ENCODE assay signal across 1 cellular context in genomic region chr10:70266701-70267100, GRCh38.
TF ChIP-seq lines count a peak whose summit lies in the region.

No MANE protein-coding gene starts in this region.

TF ChIP-seq in SK-N-SH, 30 proteins besides CTCF, POLR2A, EP300 and RAD21:
- TF ChIP-seq SIN3A (IDR thresholded peaks at IDR 0.05; ENCODE audit: borderline replicate concordance, low read depth, low read length) (no peak), NRF1 (IDR thresholded peaks at IDR 0.05; ENCODE audit: low read depth, low read length) (no peak), GATA2 (CRISPR knock-in tag; IDR thresholded peaks at IDR 0.05) (no peak)
TF ChIP-seq in SK-N-SH: peak in this region for 0.
